In genomic region chr9:137478613-137479314, GRCh38 we compare ENCODE assay signal across 13 cellular contexts. TPM values are rescaled to one million over a fixed set of nuclear protein-coding genes. Genes with fewer than 3 reads are reported as not detected.
DNase-seq lines count a peak whose midpoint lies in the region; ATAC-seq and TF ChIP-seq lines count a peak whose summit lies in the region.
"Had no signal": no experiment of that assay in that cellular context is flagged by ENCODE, and none has a peak within 500 bp of the region (broad histone marks: within the 10 kb centered on the region; RNA-seq: fewer than 3 reads in every experiment).

No MANE protein-coding gene starts in this region.

- H3K14ac ChIP-seq in trophoblast cell (ENCODE audit: low read length), result no peak overlapping the region

- DNase-seq in GM04504 (ENCODE audit: low read depth), result peak; percentile 20
- peak; percentile 60 for DNase-seq in NCI-H2196 treated with DMSO at 0.1 percent for 48 hours (lab: John Stamatoyannopoulos, UW; ENCODE audit: unreplicated experiment)
- DNase-seq in foreskin fibroblast, result peak; percentile 48 to 82
- peak; percentile 42 to 67 for DNase-seq in trophoblast cell
- DNase-seq in stimulated activated CD4-positive, alpha-beta T cell treated with anti-CD3 and anti-CD28 coated beads, Interleukin-12 subunit alpha, Interleukin-12 subunit beta, amount 100 ng/mL, for 4 hours, result no peak
- DNase-seq: activated CD4-positive, alpha-beta T cell treated with anti-CD3 and anti-CD28 coated beads, Interleukin-2, amount 50 U/mL, for 4 hours; activated naive CD4-positive, alpha-beta T cell; central memory CD4-positive, alpha-beta T cell; NCI-H1105 had no signal

- peaks cover 2% of the 10 kb centered on the region for H3K27me3 ChIP-seq in trophoblast cell (ENCODE audit: insufficient read depth, low read length)
- H3K27me3 ChIP-seq: tibial artery had no signal

- peaks cover 6% of the 10 kb centered on the region for H3K9me3 ChIP-seq in trophoblast cell (ENCODE audit: insufficient read depth, low read depth, low read length)

- no peaks in the 10 kb centered on the region for H3K79me1 ChIP-seq in trophoblast cell (ENCODE audit: low read length)

- H3K4me3 ChIP-seq in foreskin fibroblast (ENCODE audit: low read depth in 1 of 2, low read length in 2 of 2) (no peak overlapping the region), trophoblast cell (ENCODE audit: low read depth, low read length) (no peak overlapping the region)
- H3K4me3 ChIP-seq: tibial artery had no signal

- H3K4me1 ChIP-seq in trophoblast cell (ENCODE audit: control insufficient read depth in 1 of 2, insufficient read depth in 2 of 2, low read length in 2 of 2), result peaks cover 16 to 18% of the 10 kb centered on the region in 2 experiments

- H3K79me2 ChIP-seq in trophoblast cell (ENCODE audit: control insufficient read depth, insufficient read depth, low read length, poor library complexity), result no peaks in the 10 kb centered on the region

- no peak overlapping the region for H3K27ac ChIP-seq in trophoblast cell (ENCODE audit: low read depth, low read length)
- H3K27ac ChIP-seq: tibial artery had no signal

- TF ChIP-seq CTCF in foreskin fibroblast (IDR thresholded peaks at IDR 0.05; ENCODE audit: low read depth, low read length), result no peak

- no peaks in the 10 kb centered on the region for H3K36me3 ChIP-seq in trophoblast cell (ENCODE audit: control insufficient read depth in 1 of 2, insufficient read depth in 2 of 2, low read length in 2 of 2)

- H4K12ac ChIP-seq in trophoblast cell (ENCODE audit: low read depth, low read length), result no peak overlapping the region

- no peak for ATAC-seq in GM18520 (IDR thresholded peaks at IDR 0.05; ENCODE audit: unreplicated experiment)
- ATAC-seq in HG02678 (IDR thresholded peaks at IDR 0.05; ENCODE audit: unreplicated experiment), result no peak

- H2BK5ac ChIP-seq in trophoblast cell (ENCODE audit: low read depth, low read length, poor library complexity), result no peak overlapping the region

- no peak overlapping the region for H2AFZ ChIP-seq in trophoblast cell (ENCODE audit: insufficient read depth, low read length, poor library complexity)

- WGBS in trophoblast cell (ENCODE audit: extremely low coverage, insufficient coverage, insufficient read length), result no CpG with 5 or more reads among the region's 34 CpGs

- H3K4ac ChIP-seq in trophoblast cell (ENCODE audit: low read depth, low read length), result no peak overlapping the region

- H2BK12ac ChIP-seq in trophoblast cell (ENCODE audit: low read length), result no peak overlapping the region

- H4K8ac ChIP-seq in trophoblast cell (ENCODE audit: low read depth, low read length), result no peak overlapping the region

- no peak overlapping the region for H2BK120ac ChIP-seq in trophoblast cell (ENCODE audit: insufficient read depth, low read length, poor library complexity)

- no peak overlapping the region for H2AK5ac ChIP-seq in trophoblast cell (ENCODE audit: low read length)

- H3K9ac ChIP-seq in trophoblast cell (ENCODE audit: low read length), result no peak overlapping the region

- no peak overlapping the region for H3K18ac ChIP-seq in trophoblast cell (ENCODE audit: low read length)

- no peak overlapping the region for H3K23ac ChIP-seq in trophoblast cell (ENCODE audit: low read length)

- H3K4me2 ChIP-seq in trophoblast cell (ENCODE audit: low read length), result no peak overlapping the region

- no peak overlapping the region for H4K91ac ChIP-seq in trophoblast cell (ENCODE audit: low read depth, low read length)

RNA-seq across cellular contexts. Expression of gene NSMF, which starts 19.6 kb away (rescaled TPM):
- polyA plus RNA-seq in trophoblast cell (2013), result 18.1 and 19.1 TPM in 2 replicates

RNA-seq across cellular contexts. Expression of gene ENTPD8, which starts 37.6 kb away (rescaled TPM):
- 0.08 and 0.11 TPM in 2 replicates for polyA plus RNA-seq in trophoblast cell (2013)
- polyA plus RNA-seq: CD8-positive, alpha-beta memory T cell had no signal

RNA-seq across cellular contexts. Expression of gene NOXA1, which starts 55.6 kb away (rescaled TPM):
- polyA plus RNA-seq in trophoblast cell (2013), result 0.19 and 0.21 TPM in 2 replicates

RNA-seq across cellular contexts. Expression of gene EXD3, which starts 55.8 kb away (rescaled TPM):
- 4.7 and 5.1 TPM in 2 replicates for polyA plus RNA-seq in trophoblast cell (2013)
